Comparison of ENCODE assay signal across 14 cellular contexts in the genomic region with DNA sequence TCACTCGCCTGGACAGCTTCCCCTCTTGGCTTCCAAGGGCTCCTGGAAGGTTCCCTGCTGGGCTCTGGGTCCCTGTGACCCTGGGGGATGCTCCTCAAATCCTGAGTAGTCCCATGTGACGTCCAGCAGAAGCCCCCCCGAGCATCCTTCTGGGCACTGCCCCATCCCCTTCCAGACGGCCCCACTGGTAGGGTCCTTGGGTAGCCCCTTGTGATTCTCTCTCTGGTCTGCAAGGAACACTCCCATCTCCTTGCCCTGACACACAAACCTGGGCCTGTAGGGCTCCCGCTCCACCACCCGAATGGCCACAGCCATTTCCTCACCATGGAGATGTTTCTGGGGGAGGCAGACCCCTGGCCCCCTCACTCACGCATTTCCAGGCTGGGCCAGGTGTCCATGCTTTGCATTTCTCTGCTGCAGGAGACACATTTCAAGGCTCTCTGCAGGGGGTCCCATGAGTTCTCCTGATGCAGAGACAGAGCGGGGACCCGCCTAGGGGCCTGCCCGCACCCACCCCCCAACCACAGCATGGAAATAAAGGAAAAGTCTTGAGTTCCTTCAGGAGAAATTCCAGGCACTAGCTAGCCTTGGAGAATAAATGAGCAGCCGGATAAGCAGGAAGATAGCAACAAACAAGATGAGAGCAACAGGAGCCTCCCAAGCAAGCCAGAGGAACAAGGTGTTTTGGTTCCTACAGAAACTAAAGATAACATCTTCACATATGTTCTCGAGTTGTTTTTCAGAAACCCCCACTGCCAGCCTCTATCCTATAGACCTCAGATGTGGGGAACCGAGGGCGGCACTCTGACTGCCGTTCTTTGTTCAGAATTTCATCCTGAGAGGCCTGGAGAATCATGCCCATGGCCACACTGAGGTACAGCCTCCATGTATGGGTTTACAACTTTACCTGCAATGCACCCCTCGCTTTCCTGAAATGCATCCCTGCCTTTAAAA.
DNase-seq lines count a peak whose midpoint lies in the region; ATAC-seq, FAIRE-seq and TF ChIP-seq lines count a peak whose summit lies in the region.
"Had no signal": no experiment of that assay in that cellular context is flagged by ENCODE, and none has a peak within 500 bp of the region (broad histone marks: within the 10 kb centered on the region; RNA-seq: fewer than 3 reads in every experiment).

No MANE protein-coding gene starts in this region.

- peak overlapping the region; percentile 86 for H3K27ac Mint-ChIP-seq in CD4-positive, alpha-beta T cell
- H3K27ac Mint-ChIP-seq in activated CD4-positive, alpha-beta memory T cell treated with anti-CD3 and anti-CD28 coated beads for 36 hours = peak overlapping the region; percentile 75
- peak overlapping the region; percentile 42 to 92 (median 84) for H3K27ac Mint-ChIP-seq in immature natural killer cell

- H3K27me3 ChIP-seq in CD4-positive, alpha-beta T cell (ENCODE audit: control insufficient read depth, insufficient read depth, low read length) = no peaks in the 10 kb centered on the region

- DNase-seq in CD4-positive, alpha-beta T cell = peak in 1 of 10 experiments; percentile 14
- DNase-seq in activated CD4-positive, alpha-beta memory T cell treated with anti-CD3 and anti-CD28 coated beads for 36 hours = peak; percentile 25
- DNase-seq in immature natural killer cell = no peak
- DNase-seq in D721Med (ENCODE audit: insufficient read length, low spot score) = no peak
- DNase-seq in RPMI8226 = no peak
- DNase-seq: lower lobe of right lung, NCI-H526 had no signal

- no peaks in the 10 kb centered on the region for H3K27me3 Mint-ChIP-seq in CD4-positive, alpha-beta T cell
- no peaks in the 10 kb centered on the region for H3K27me3 Mint-ChIP-seq in activated CD4-positive, alpha-beta memory T cell treated with anti-CD3 and anti-CD28 coated beads for 36 hours
- peaks cover 0 to 7% (median 2%) of the 10 kb centered on the region in 3 donors for H3K27me3 Mint-ChIP-seq in immature natural killer cell (ENCODE audit: low read depth in 3 of 3)

- POLR2A ChIA-PET in CD4-positive, alpha-beta T cell (lab: Charles Lee) = interaction anchor here (0.6 to 4.9 kb wide), 6 partner anchors 9 to 261 kb away, joined by 3 to 25 read pairs (median 3); no protein-coding TSS in a partner anchor
- POLR2A ChIA-PET in HEK293 (lab: Yijun Ruan, JAX) = interaction anchor here (0.6 kb wide), 1 partner anchor 8 kb away, joined by 3 read pairs; no protein-coding TSS in a partner anchor
- POLR2A ChIA-PET in activated CD4-positive, alpha-beta memory T cell treated with anti-CD3 and anti-CD28 coated beads for 36 hours (lab: Charles Lee) = no interaction called here

- H3K9me3 Mint-ChIP-seq in CD4-positive, alpha-beta T cell = no peaks in the 10 kb centered on the region
- H3K9me3 Mint-ChIP-seq in activated CD4-positive, alpha-beta memory T cell treated with anti-CD3 and anti-CD28 coated beads for 36 hours = no peaks in the 10 kb centered on the region
- H3K9me3 Mint-ChIP-seq in immature natural killer cell = no peaks in the 10 kb centered on the region
- H3K9me3 Mint-ChIP-seq: neural crest cell had no signal

- no peaks in the 10 kb centered on the region for H3K36me3 ChIP-seq in HEK293 (ENCODE audit: control insufficient read depth in 2 of 2, insufficient read depth in 1 of 2, low read length in 2 of 2)
- H3K36me3 ChIP-seq: lower lobe of right lung had no signal

- no peaks in the 10 kb centered on the region for H3K36me3 Mint-ChIP-seq in CD4-positive, alpha-beta T cell (ENCODE audit: low read depth)
- no peaks in the 10 kb centered on the region for H3K36me3 Mint-ChIP-seq in activated CD4-positive, alpha-beta memory T cell treated with anti-CD3 and anti-CD28 coated beads for 36 hours
- no peaks in the 10 kb centered on the region for H3K36me3 Mint-ChIP-seq in immature natural killer cell
- H3K36me3 Mint-ChIP-seq: IgD-negative memory B cell had no signal

- no peaks in the 10 kb centered on the region for H3K9me3 ChIP-seq in CD4-positive, alpha-beta T cell (ENCODE audit: control insufficient read depth, low read length)
- no peaks in the 10 kb centered on the region for H3K9me3 ChIP-seq in HEK293 (ENCODE audit: control insufficient read depth, insufficient read depth, low read depth, low read length)
- H3K9me3 ChIP-seq: lower lobe of right lung had no signal

- TF ChIP-seq POLR2A in GM18505 (IDR thresholded peaks at IDR 0.05; ENCODE audit: borderline replicate concordance, extremely low read depth, insufficient read depth, insufficient read length) = no peak

- no peak overlapping the region for H3K4me3 ChIP-seq in HEK293 (ENCODE audit: low read depth, low read length)
- H3K4me3 ChIP-seq: dorsolateral prefrontal cortex, lower lobe of right lung had no signal

- peak overlapping the region; percentile 19 for H3K27ac ChIP-seq in CD4-positive, alpha-beta T cell (ENCODE audit: low read depth, low read length)
- H3K27ac ChIP-seq in HEK293 (ENCODE audit: extremely low read depth, low read depth, low read length) = no peak overlapping the region
- H3K27ac ChIP-seq: lower lobe of right lung had no signal

- peak overlapping the region; percentile 40 for H3K4me3 Mint-ChIP-seq in CD4-positive, alpha-beta T cell
- H3K4me3 Mint-ChIP-seq in activated CD4-positive, alpha-beta memory T cell treated with anti-CD3 and anti-CD28 coated beads for 36 hours = peak overlapping the region; percentile 8
- H3K4me3 Mint-ChIP-seq in immature natural killer cell = peak overlapping the region; percentile 5 to 72 (median 50)
- H3K4me3 Mint-ChIP-seq: neural crest cell had no signal

- H3K4me1 Mint-ChIP-seq in CD4-positive, alpha-beta T cell (ENCODE audit: low read depth) = peaks cover 59% of the 10 kb centered on the region
- H3K4me1 Mint-ChIP-seq in activated CD4-positive, alpha-beta memory T cell treated with anti-CD3 and anti-CD28 coated beads for 36 hours (ENCODE audit: low read depth) = peaks cover 49% of the 10 kb centered on the region
- peaks cover 31% of the 10 kb centered on the region in 2 donors for H3K4me1 Mint-ChIP-seq in immature natural killer cell

- peaks cover 1% of the 10 kb centered on the region for H3K4me1 ChIP-seq in HEK293 (ENCODE audit: control insufficient read depth, insufficient read depth, low read length)
- H3K4me1 ChIP-seq: lower lobe of right lung had no signal

- intact Hi-C loops in CD4-positive, alpha-beta T cell (cut with DNase I, micrococcal nuclease) = no loop called here
- intact Hi-C loops in activated CD4-positive, alpha-beta memory T cell treated with anti-CD3 and anti-CD28 coated beads for 36 hours (cut with micrococcal nuclease) = no loop called here

- no peak for TF ChIP-seq CTCF in CD4-positive, alpha-beta T cell (IDR thresholded peaks at IDR 0.05)
- TF ChIP-seq CTCF in HEK293 (tag by site-specific recombination; IDR thresholded peaks at IDR 0.05) = no peak
- TF ChIP-seq CTCF in D721Med (IDR thresholded peaks at IDR 0.05; ENCODE audit: insufficient read depth, missing control alignments) = no peak

- no peak for FAIRE-seq in D721Med (lab: Jason Lieb, UNC)

- CTCF ChIA-PET in CD4-positive, alpha-beta T cell (lab: Charles Lee) = interaction anchor here (0.7 to 1.0 kb wide), 2 partner anchors 59 to 62 kb away, joined by 3 read pairs; no protein-coding TSS in a partner anchor
- CTCF ChIA-PET in HEK293 (lab: Yijun Ruan, JAX) = interaction anchor here (0.6 to 1.6 kb wide), 2 partner anchors 59 to 682 kb away, joined by 4 read pairs; no protein-coding TSS in a partner anchor
- CTCF ChIA-PET in activated CD4-positive, alpha-beta memory T cell treated with anti-CD3 and anti-CD28 coated beads for 36 hours (lab: Charles Lee) = interaction anchor here (1.2 to 1.6 kb wide), 2 partner anchors 15 to 59 kb away, joined by 4 read pairs; no protein-coding TSS in a partner anchor

- ATAC-seq in CD4-positive, alpha-beta T cell (ENCODE audit: poor library complexity) = no peak
- ATAC-seq in GM18505 (IDR thresholded peaks at IDR 0.05; ENCODE audit: unreplicated experiment) = no peak
- ATAC-seq in HG03280 (IDR thresholded peaks at IDR 0.05; ENCODE audit: unreplicated experiment) = no peak
- ATAC-seq: sciatic nerve had no signal

TF ChIP-seq in HEK293, 187 proteins besides CTCF, POLR2A, EP300 and RAD21:
- TF ChIP-seq SCRT2 (tag by site-specific recombination; IDR thresholded peaks at IDR 0.05) (peak; percentile 53), ZBTB8A (tag by site-specific recombination; IDR thresholded peaks at IDR 0.05) (no peak)
